26 cellular contexts compared by ENCODE assay signal in genomic region chr4:105546086-105546485, GRCh38. TPM values are rescaled to one million over a fixed set of nuclear protein-coding genes. Genes with fewer than 3 reads are reported as not detected.
"Had no signal": no experiment of that assay in that cellular context is flagged by ENCODE, and none has a peak within 500 bp of the region (broad histone marks: within the 10 kb centered on the region; RNA-seq: fewer than 3 reads in every experiment).

No MANE protein-coding gene starts in this region.

- ATAC-seq: effector memory CD8-positive, alpha-beta T cell; left lung; natural killer cell; pancreas; right lobe of liver; stimulated activated naive CD8-positive, alpha-beta T cell treated with anti-CD3 and anti-CD28 coated beads, Interleukin-15, amount 100 ng/mL, for 72 hours; upper lobe of right lung had no signal

- H3K36me3 Mint-ChIP-seq: natural killer cell had no signal

- H3K27me3 Mint-ChIP-seq: progenitor cell of endocrine pancreas had no signal

- H3K9me3 Mint-ChIP-seq: effector memory CD8-positive, alpha-beta T cell; natural killer cell; stimulated activated naive CD8-positive, alpha-beta T cell treated with anti-CD3 and anti-CD28 coated beads, Interleukin-15, amount 100 ng/mL, for 72 hours had no signal

- H3K4me3 Mint-ChIP-seq: effector memory CD8-positive, alpha-beta T cell; natural killer cell; stimulated activated naive CD8-positive, alpha-beta T cell treated with anti-CD3 and anti-CD28 coated beads, Interleukin-15, amount 100 ng/mL, for 72 hours had no signal

- H3K4me1 Mint-ChIP-seq: stimulated activated naive CD8-positive, alpha-beta T cell treated with anti-CD3 and anti-CD28 coated beads, Interleukin-15, amount 100 ng/mL, for 72 hours had no signal

- DNase-seq: cortex of kidney; effector memory CD8-positive, alpha-beta T cell; erythroblast; esophagus squamous epithelium; head of caudate nucleus; left lung; natural killer cell; pancreas; right lobe of liver; small intestine; stimulated activated CD4-positive, alpha-beta T cell treated with anti-CD3 and anti-CD28 coated beads, Interleukin-12 subunit alpha, Interleukin-12 subunit beta, amount 100 ng/mL, for 4 hours; stimulated activated CD4-positive, alpha-beta T cell treated with anti-CD3 and anti-CD28 coated beads, Interleukin-1b, Interleukin-23, amount 100 ng/mL, for 48 hours; stimulated activated CD4-positive, alpha-beta T cell treated with anti-CD3 and anti-CD28 coated beads, Interleukin-4, amount 100 ng/mL, for 1 hour; stimulated activated CD8-positive, alpha-beta memory T cell treated with anti-CD3 and anti-CD28 coated beads, Interleukin-4, amount 100 ng/mL, for 48 hours; stimulated activated naive CD4-positive, alpha-beta T cell; stimulated activated naive CD8-positive, alpha-beta T cell treated with anti-CD3 and anti-CD28 coated beads, Interleukin-15, amount 100 ng/mL, for 72 hours; transverse colon; upper lobe of right lung; uterus had no signal

- H3K27ac Mint-ChIP-seq: effector memory CD8-positive, alpha-beta T cell; natural killer cell; progenitor cell of endocrine pancreas; stimulated activated naive CD8-positive, alpha-beta T cell treated with anti-CD3 and anti-CD28 coated beads, Interleukin-15, amount 100 ng/mL, for 72 hours had no signal

RNA-seq across cellular contexts. Expression of gene ARHGEF38, which starts 6.3 kb away (rescaled TPM):
- total RNA-seq: dermis microvascular lymphatic vessel endothelial cell, glomerular endothelial cell, lung microvascular endothelial cell, mononuclear cell, natural killer cell, omental fat pad had no signal
- polyA plus RNA-seq: neural cell had no signal
